11 cellular contexts compared by ENCODE assay signal in the genomic region with DNA sequence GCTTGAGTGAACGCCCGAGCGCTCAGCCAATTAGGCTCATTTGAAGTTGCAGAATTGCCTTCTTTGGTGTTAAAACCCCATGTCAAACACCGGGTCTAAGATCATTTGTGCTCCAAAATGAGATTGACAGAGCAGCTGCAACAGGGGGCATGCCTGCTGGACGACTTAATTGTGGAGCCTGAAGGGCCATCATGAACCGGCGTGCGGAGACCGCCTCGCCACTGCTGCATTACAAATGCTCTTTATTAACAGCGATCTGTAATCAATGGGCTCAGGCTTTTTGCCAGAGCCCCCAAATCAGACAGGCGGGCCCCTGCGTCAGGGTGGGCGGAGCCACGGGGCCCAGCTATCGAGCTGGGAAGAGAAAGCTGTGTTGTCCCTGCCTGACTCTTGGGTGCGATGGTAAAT.
DNase-seq lines count a peak whose midpoint lies in the region; ATAC-seq and TF ChIP-seq lines count a peak whose summit lies in the region.
"Had no signal": no experiment of that assay in that cellular context is flagged by ENCODE, and none has a peak within 500 bp of the region (broad histone marks: within the 10 kb centered on the region; RNA-seq: fewer than 3 reads in every experiment).

No MANE protein-coding gene starts in this region.

- no peak for TF ChIP-seq CTCF in chondrocyte (IDR thresholded peaks at IDR 0.05)

- H3K4me3 Mint-ChIP-seq in chondrocyte (ENCODE audit: unreplicated experiment), result peak overlapping the region; percentile 44
- H3K4me3 Mint-ChIP-seq in memory B cell, result peak overlapping the region; percentile 31

- whole genome bisulfite sequencing in right cardiac atrium, result 6% methylated on average over 17 of the region's 17 CpGs

- DNase-seq in right cardiac atrium (no peak), cardiac septum (ENCODE audit: low spot score) (no peak), chondrocyte (ENCODE audit: low spot score) (no peak), memory B cell (ENCODE audit: low spot score in 2 of 2) (no peak), SHP77 (lab: John Stamatoyannopoulos, UW) (no peak), germinal center (ENCODE audit: low spot score) (no peak), HPDE6-E6E7 (ENCODE audit: extremely low spot score) (no peak)
- DNase-seq: stimulated activated CD8-positive, alpha-beta memory T cell treated with anti-CD3 and anti-CD28 coated beads, Interleukin-4, amount 100 ng/mL, for 48 hours had no signal

- no peaks in the 10 kb centered on the region for H3K36me3 Mint-ChIP-seq in chondrocyte (ENCODE audit: low read depth)
- no peaks in the 10 kb centered on the region for H3K36me3 Mint-ChIP-seq in memory B cell

- H3K4me1 ChIP-seq in right cardiac atrium (ENCODE audit: control insufficient read depth, insufficient read depth, low read length), result no peaks in the 10 kb centered on the region
- H3K4me1 ChIP-seq: pancreas had no signal

- H3K27me3 Mint-ChIP-seq in chondrocyte (ENCODE audit: low read depth) (no peaks in the 10 kb centered on the region), memory B cell (no peaks in the 10 kb centered on the region)

- ATAC-seq in right cardiac atrium, result no peak
- ATAC-seq in memory B cell (ENCODE audit: low read depth), result no peak
- ATAC-seq in HG02884 (IDR thresholded peaks at IDR 0.05; ENCODE audit: unreplicated experiment), result no peak
- ATAC-seq: esophagus mucosa had no signal

- no peaks in the 10 kb centered on the region for H3K9me3 ChIP-seq in right cardiac atrium (ENCODE audit: control insufficient read depth, low read length)
- H3K9me3 ChIP-seq: pancreas had no signal

- H3K27ac Mint-ChIP-seq in chondrocyte (ENCODE audit: unreplicated experiment), result no peak overlapping the region
- no peak overlapping the region for H3K27ac Mint-ChIP-seq in memory B cell

- H3K27ac ChIP-seq in right cardiac atrium (ENCODE audit: low read length), result no peak overlapping the region
- H3K27ac ChIP-seq: pancreas had no signal

- H3K4me1 Mint-ChIP-seq in chondrocyte (ENCODE audit: low read depth), result peaks cover 28% of the 10 kb centered on the region
- H3K4me1 Mint-ChIP-seq in memory B cell, result peaks cover 5% of the 10 kb centered on the region

- no peaks in the 10 kb centered on the region for H3K27me3 ChIP-seq in right cardiac atrium (ENCODE audit: control insufficient read depth, insufficient read depth)
- H3K27me3 ChIP-seq: pancreas had no signal

- H3K9me3 Mint-ChIP-seq in chondrocyte (ENCODE audit: low read depth) (no peaks in the 10 kb centered on the region), memory B cell (no peaks in the 10 kb centered on the region)

- intact Hi-C loops in right cardiac atrium (cut with DNase I) (no loop called here), cardiac septum (cut with DNase I) (no loop called here)

- H3K4me3 ChIP-seq in right cardiac atrium (ENCODE audit: low read length), result peak overlapping the region; percentile 7
